In the genomic region with DNA sequence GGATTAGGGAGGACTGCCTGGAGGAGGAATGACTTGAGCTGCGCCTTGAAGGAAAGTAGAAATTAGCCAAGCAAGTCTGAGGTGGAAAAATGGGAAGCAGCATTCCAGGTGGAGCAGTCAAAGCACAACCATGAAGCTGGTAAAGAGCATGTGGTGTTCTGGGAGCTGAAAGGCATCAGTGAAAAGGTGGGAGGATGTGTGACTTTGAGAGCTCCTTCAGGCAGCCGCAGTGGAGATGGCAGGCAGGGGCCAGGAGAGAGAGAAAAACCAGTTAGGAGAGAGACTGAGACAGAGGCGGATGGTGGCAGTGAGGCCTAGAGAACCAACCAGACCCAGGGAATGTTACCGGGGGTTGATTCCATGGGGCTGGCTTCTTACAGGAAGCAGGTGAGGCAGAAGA, we compare ENCODE assay signal across 28 cellular contexts.
"Had no signal": no experiment of that assay in that cellular context is flagged by ENCODE, and none has a peak within 500 bp of the region (broad histone marks: within the 10 kb centered on the region; RNA-seq: fewer than 3 reads in every experiment).

No MANE protein-coding gene starts in this region.

- H3K79me2 ChIP-seq: parathyroid adenoma had no signal

- H2AFZ ChIP-seq: parathyroid adenoma had no signal

- ATAC-seq: naive thymus-derived CD8-positive, alpha-beta T cell; natural killer cell treated with Interleukin-12 subunit alpha and Interleukin-12 subunit beta and Interleukin-15 and Interleukin-18, amount 100 ng/mL, for 72 hours; right cardiac atrium; right lobe of liver; stimulated activated effector memory CD8-positive, alpha-beta T cell treated with anti-CD3 and anti-CD28 coated beads, Interleukin-12 subunit alpha, Interleukin-12 subunit beta, amount 100 ng/mL, for 72 hours; stimulated activated naive B cell treated with anti-CD40 and anti-IgM and Interleukin-4, amounts not matched to agents 10 μg/mL and 1 μg/mL and 100 μg/mL, for 72 hours; upper lobe of right lung had no signal

- DNase-seq: naive B cell; naive thymus-derived CD8-positive, alpha-beta T cell; nephron progenitor cell; occipital lobe; ovary; right cardiac atrium; right lobe of liver; sigmoid colon; small intestine; stimulated activated CD4-positive, alpha-beta T cell treated with anti-CD3 and anti-CD28 coated beads, Interleukin-15, amount 100 ng/mL, for 24 hours; stimulated activated CD4-positive, alpha-beta T cell treated with anti-CD3 and anti-CD28 coated beads, Interleukin-2, amount 100 ng/mL, for 24 hours; stimulated activated CD4-positive, alpha-beta T cell treated with anti-CD3 and anti-CD28 coated beads, Interleukin-2, amount 100 ng/mL, for 48 hours; stimulated activated CD4-positive, alpha-beta T cell treated with anti-CD3 and anti-CD28 coated beads, Interleukin-4, amount 100 ng/mL, for 24 hours; stimulated activated naive B cell treated with anti-CD40 and anti-IgM and Interleukin-4, amounts not matched to agents 10 μg/mL and 1 μg/mL and 100 μg/mL, for 72 hours; stimulated activated naive CD4-positive, alpha-beta T cell treated with Interleukin-2 at 50 U/mL for 16 hours; stomach; thyroid gland; transverse colon; upper lobe of right lung; uterus had no signal

- H3K9me3 ChIP-seq: ovary, prostate gland, right lobe of liver, sigmoid colon, stomach, thoracic aorta, thyroid gland, transverse colon, upper lobe of right lung, uterus had no signal

- FAIRE-seq: small intestine had no signal

- H3K27ac Mint-ChIP-seq: naive B cell; natural killer cell treated with Interleukin-12 subunit alpha and Interleukin-12 subunit beta and Interleukin-15 and Interleukin-18, amount 100 ng/mL, for 72 hours; nephron progenitor cell; stimulated activated effector memory CD8-positive, alpha-beta T cell treated with anti-CD3 and anti-CD28 coated beads, Interleukin-12 subunit alpha, Interleukin-12 subunit beta, amount 100 ng/mL, for 72 hours; stimulated activated naive B cell treated with anti-CD40 and anti-IgM and Interleukin-4, amounts not matched to agents 10 μg/mL and 1 μg/mL and 100 μg/mL, for 72 hours; stimulated activated naive CD8-positive, alpha-beta T cell treated with anti-CD3 and anti-CD28 coated beads, Interleukin-15, Interleukin-2, amounts not matched to agents 100 ng/mL and 50 ng/mL, for 24 hours; type B pancreatic cell had no signal

- H3K4me3 Mint-ChIP-seq: naive B cell; naive thymus-derived CD8-positive, alpha-beta T cell; natural killer cell treated with Interleukin-12 subunit alpha and Interleukin-12 subunit beta and Interleukin-15 and Interleukin-18, amount 100 ng/mL, for 72 hours; nephron progenitor cell; neural crest cell; stimulated activated effector memory CD8-positive, alpha-beta T cell treated with anti-CD3 and anti-CD28 coated beads, Interleukin-12 subunit alpha, Interleukin-12 subunit beta, amount 100 ng/mL, for 72 hours; stimulated activated naive B cell treated with anti-CD40 and anti-IgM and Interleukin-4, amounts not matched to agents 10 μg/mL and 1 μg/mL and 100 μg/mL, for 72 hours; stimulated activated naive CD8-positive, alpha-beta T cell treated with anti-CD3 and anti-CD28 coated beads, Interleukin-15, Interleukin-2, amounts not matched to agents 100 ng/mL and 50 ng/mL, for 24 hours; type B pancreatic cell had no signal

- H3K4me1 ChIP-seq: parathyroid adenoma, prostate gland, right lobe of liver, sigmoid colon, stomach, thyroid gland, transverse colon, upper lobe of right lung, uterus had no signal

- H3K36me3 ChIP-seq: ovary, prostate gland, right lobe of liver, sigmoid colon, stomach, thoracic aorta, thyroid gland, transverse colon, upper lobe of right lung, uterus had no signal

- H3K4me1 Mint-ChIP-seq: naive B cell; naive thymus-derived CD8-positive, alpha-beta T cell; stimulated activated effector memory CD8-positive, alpha-beta T cell treated with anti-CD3 and anti-CD28 coated beads, Interleukin-12 subunit alpha, Interleukin-12 subunit beta, amount 100 ng/mL, for 72 hours; stimulated activated naive B cell treated with anti-CD40 and anti-IgM and Interleukin-4, amounts not matched to agents 10 μg/mL and 1 μg/mL and 100 μg/mL, for 72 hours had no signal

- H3K9me3 Mint-ChIP-seq: natural killer cell treated with Interleukin-12 subunit alpha and Interleukin-12 subunit beta and Interleukin-15 and Interleukin-18, amount 100 ng/mL, for 72 hours; stimulated activated effector memory CD8-positive, alpha-beta T cell treated with anti-CD3 and anti-CD28 coated beads, Interleukin-12 subunit alpha, Interleukin-12 subunit beta, amount 100 ng/mL, for 72 hours; stimulated activated naive B cell treated with anti-CD40 and anti-IgM and Interleukin-4, amounts not matched to agents 10 μg/mL and 1 μg/mL and 100 μg/mL, for 72 hours; stimulated activated naive CD8-positive, alpha-beta T cell treated with anti-CD3 and anti-CD28 coated beads, Interleukin-15, Interleukin-2, amounts not matched to agents 100 ng/mL and 50 ng/mL, for 24 hours; type B pancreatic cell had no signal

- H3K9ac ChIP-seq: parathyroid adenoma had no signal

- H3K4me3 ChIP-seq: ovary, prostate gland, right lobe of liver, sigmoid colon, stomach, thoracic aorta, thyroid gland, transverse colon, upper lobe of right lung, uterus had no signal

- H3K36me3 Mint-ChIP-seq: naive B cell; naive thymus-derived CD8-positive, alpha-beta T cell; natural killer cell treated with Interleukin-12 subunit alpha and Interleukin-12 subunit beta and Interleukin-15 and Interleukin-18, amount 100 ng/mL, for 72 hours; stimulated activated effector memory CD8-positive, alpha-beta T cell treated with anti-CD3 and anti-CD28 coated beads, Interleukin-12 subunit alpha, Interleukin-12 subunit beta, amount 100 ng/mL, for 72 hours; stimulated activated naive B cell treated with anti-CD40 and anti-IgM and Interleukin-4, amounts not matched to agents 10 μg/mL and 1 μg/mL and 100 μg/mL, for 72 hours; type B pancreatic cell had no signal

- H3K27ac ChIP-seq: ovary, parathyroid adenoma, prostate gland, right lobe of liver, sigmoid colon, stomach, thoracic aorta, thyroid gland, transverse colon, upper lobe of right lung, uterus had no signal

- H3K27me3 ChIP-seq: ovary, right lobe of liver, sigmoid colon, thyroid gland, transverse colon, upper lobe of right lung, uterus had no signal
